9 cellular contexts compared by ENCODE assay signal in the genomic region with DNA sequence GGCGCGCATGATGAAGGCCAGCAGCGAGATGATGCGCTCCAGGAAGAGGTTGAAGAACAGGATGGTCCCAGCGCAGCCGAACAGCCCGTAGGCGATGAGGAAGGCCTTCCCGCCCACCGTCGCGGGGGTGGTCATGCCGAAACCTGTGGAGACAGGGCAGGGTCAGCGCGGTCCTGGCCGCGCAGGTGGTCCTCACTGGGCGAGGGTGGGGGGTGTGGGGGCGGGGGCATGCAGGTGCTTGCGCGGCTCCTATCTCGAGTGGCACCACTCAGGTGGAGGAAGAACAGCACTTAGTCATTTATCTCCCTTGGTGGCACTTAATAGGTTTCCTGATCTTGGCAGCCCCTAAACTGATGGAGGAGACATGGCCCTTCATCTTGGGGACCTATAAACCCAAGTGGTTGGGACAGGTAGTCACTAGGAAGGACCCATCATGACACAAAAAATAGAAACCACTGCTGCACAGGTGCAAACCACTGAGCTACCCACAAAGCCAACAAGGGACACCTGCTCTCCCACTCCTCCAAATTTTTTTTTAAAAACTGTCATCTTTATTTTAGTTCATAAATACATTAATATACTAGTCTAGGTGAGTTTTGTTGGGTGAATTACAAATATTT. TPM values are rescaled to one million over a fixed set of nuclear protein-coding genes. Genes with fewer than 3 reads are reported as not detected.
DNase-seq lines count a peak whose midpoint lies in the region; ATAC-seq and TF ChIP-seq lines count a peak whose summit lies in the region.
"Had no signal": no experiment of that assay in that cellular context is flagged by ENCODE, and none has a peak within 500 bp of the region (broad histone marks: within the 10 kb centered on the region; RNA-seq: fewer than 3 reads in every experiment).

No MANE protein-coding gene starts in this region.

- CTCF ChIA-PET in CD8-positive, alpha-beta memory T cell (lab: Charles Lee) = interaction anchor here (0.8 to 1.2 kb wide), 2 partner anchors 84 to 246 kb away, joined by 3 read pairs; no protein-coding TSS in a partner anchor

- H3K9ac ChIP-seq in HUES64 (ENCODE audit: low read depth, low read length) = no peak overlapping the region

- H3K27me3 ChIP-seq in CD8-positive, alpha-beta memory T cell (ENCODE audit: insufficient read depth, low read length, poor library complexity, severe bottlenecking) = no peaks in the 10 kb centered on the region
- H3K27me3 ChIP-seq in HUES64 (ENCODE audit: insufficient read depth, low read length) = peaks cover 20% of the 10 kb centered on the region; the same call in 1 of the 2 replicates
- H3K27me3 ChIP-seq in ovary = no peaks in the 10 kb centered on the region

- peak overlapping the region; percentile 85 to 94 (median 92) for H3K4me3 Mint-ChIP-seq in CD8-positive, alpha-beta memory T cell

- H3K9me3 ChIP-seq in CD8-positive, alpha-beta memory T cell (ENCODE audit: low read length) = no peaks in the 10 kb centered on the region
- H3K9me3 ChIP-seq in HUES64 (ENCODE audit: insufficient read depth, low read depth, low read length) = no peaks in the 10 kb centered on the region
- no peaks in the 10 kb centered on the region for H3K9me3 ChIP-seq in ovary

- TF ChIP-seq POLR2A in ovary (IDR thresholded peaks at IDR 0.05) = no peak

- in situ Hi-C loops in astrocyte of the cerebellum (cut with HindIII; ENCODE audit: low sequenced_read_pairs) = no loop called here

- peaks cover 10% of the 10 kb centered on the region for H3K4me1 ChIP-seq in CD8-positive, alpha-beta memory T cell (ENCODE audit: insufficient read depth, low read length)
- H3K4me1 ChIP-seq in HUES64 (ENCODE audit: insufficient read depth, low read length) = peaks cover 9% of the 10 kb centered on the region
- peaks cover 2% of the 10 kb centered on the region for H3K4me1 ChIP-seq in ovary (ENCODE audit: insufficient read depth)

- no peak for DNase-seq in CD8-positive, alpha-beta memory T cell
- no peak for DNase-seq in astrocyte of the cerebellum (ENCODE audit: low read depth)
- DNase-seq in ovary = no peak
- DNase-seq in globus pallidus (ENCODE audit: low spot score) = no peak
- no peak for DNase-seq in Ammon's horn (ENCODE audit: low spot score)
- DNase-seq in cerebellar cortex (ENCODE audit: low spot score) = no peak

- peak overlapping the region; percentile 59 for H3K27ac ChIP-seq in CD8-positive, alpha-beta memory T cell (ENCODE audit: low read depth, low read length)
- H3K27ac ChIP-seq in HUES64 (ENCODE audit: low read depth, low read length) (no peak overlapping the region), ovary (no peak overlapping the region)

- H3K27ac Mint-ChIP-seq in CD8-positive, alpha-beta memory T cell = peak overlapping the region in 6 of 8 donors; percentile 27 to 88 (median 72)
- H3K27ac Mint-ChIP-seq: progenitor cell of endocrine pancreas had no signal

- WGBS in HUES64 = 88% methylated on average over 22 of the region's 22 CpGs
- WGBS in ovary, 3 donors = 19 to 24% (median 22%) methylated on average over 22 of the region's 22 CpGs

- POLR2A ChIA-PET in CD8-positive, alpha-beta memory T cell (lab: Charles Lee) = no interaction called here

- no peaks in the 10 kb centered on the region for H3K9me3 Mint-ChIP-seq in CD8-positive, alpha-beta memory T cell

- peaks cover 20 to 33% (median 31%) of the 10 kb centered on the region in 3 donors for H3K4me1 Mint-ChIP-seq in CD8-positive, alpha-beta memory T cell

- peak overlapping the region; percentile 79 for H3K4me3 ChIP-seq in CD8-positive, alpha-beta memory T cell (ENCODE audit: low read length)
- H3K4me3 ChIP-seq in HUES64 (ENCODE audit: low read length) = peak overlapping the region; percentile 41; the same call in 1 of the 2 replicates
- peak overlapping the region; percentile 34 for H3K4me3 ChIP-seq in astrocyte of the cerebellum (ENCODE audit: low read depth, low read length)
- H3K4me3 ChIP-seq in ovary = peak overlapping the region; percentile 35

- no peak for TF ChIP-seq EP300 in ovary (IDR thresholded peaks at IDR 0.05)

- peaks cover 0 to 4% of the 10 kb centered on the region in 2 donors for H3K27me3 Mint-ChIP-seq in CD8-positive, alpha-beta memory T cell
- H3K27me3 Mint-ChIP-seq: progenitor cell of endocrine pancreas had no signal

- no peak for ATAC-seq in HG02981 (IDR thresholded peaks at IDR 0.05; ENCODE audit: unreplicated experiment)

- no peaks in the 10 kb centered on the region for H3K36me3 ChIP-seq in CD8-positive, alpha-beta memory T cell (ENCODE audit: insufficient read depth, low read length)
- H3K36me3 ChIP-seq in HUES64 (ENCODE audit: insufficient read depth, low read length) (no peaks in the 10 kb centered on the region), ovary (no peaks in the 10 kb centered on the region)

- intact Hi-C loops in ovary (cut with DNase I) = no loop called here

- TF ChIP-seq CTCF in astrocyte of the cerebellum (IDR thresholded peaks at IDR 0.05; ENCODE audit: low read depth, low read length, missing control alignments) (no peak), ovary (IDR thresholded peaks at IDR 0.05) (no peak)

- H3K36me3 Mint-ChIP-seq in CD8-positive, alpha-beta memory T cell = peaks cover 0 to 3% (median 0%) of the 10 kb centered on the region in 3 donors

RNA-seq across cellular contexts. Expression of gene KCNK12, which starts 49.0 kb away (rescaled TPM):
- total RNA-seq in CD8-positive, alpha-beta memory T cell = under 1 TPM; 0.28 to 0.38 TPM
- polyA plus RNA-seq in CD8-positive, alpha-beta memory T cell = 0.36 TPM
- 2.1 TPM for polyA plus RNA-seq in HUES64 (2013, experiment 1 of 2)
- 2.9 TPM for polyA plus RNA-seq in HUES64 (2013, experiment 2 of 2)
- under 1 TPM in 3 of 7 donors, not detected in 4; 0.10 to 0.36 (median 0.17) TPM for total RNA-seq in ovary
- under 1 TPM; 0.02 to 0.07 TPM for polyA plus RNA-seq in ovary
- total RNA-seq: progenitor cell of endocrine pancreas had no signal
